In the genomic region with DNA sequence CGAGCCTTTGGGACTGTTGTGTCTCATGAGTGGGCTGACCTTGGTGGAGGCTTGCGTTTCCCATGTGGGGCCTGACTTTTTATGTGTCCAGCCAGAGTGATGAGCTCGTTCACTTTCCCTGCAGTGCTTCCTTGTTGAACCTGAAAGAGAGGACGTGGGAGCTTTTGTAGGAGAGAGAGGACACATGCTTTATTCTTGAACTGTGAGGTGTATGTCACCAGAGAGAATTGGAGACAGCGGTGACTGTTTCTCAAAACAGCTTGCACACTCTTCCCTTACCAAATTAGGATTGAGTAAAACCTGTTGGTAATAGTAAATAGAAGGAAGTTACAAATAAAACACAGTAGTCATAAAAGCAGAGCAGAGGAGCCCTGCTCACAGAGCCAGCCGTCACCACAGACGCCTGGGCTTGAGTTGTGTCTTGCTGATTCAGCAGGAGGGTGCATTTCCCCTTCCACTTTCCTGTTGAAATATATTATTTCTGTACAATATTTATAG, we compare ENCODE assay signal across 9 cellular contexts.
DNase-seq lines count a peak whose midpoint lies in the region; ATAC-seq and TF ChIP-seq lines count a peak whose summit lies in the region.
"Had no signal": no experiment of that assay in that cellular context is flagged by ENCODE, and none has a peak within 500 bp of the region (broad histone marks: within the 10 kb centered on the region; RNA-seq: fewer than 3 reads in every experiment).

No MANE protein-coding gene starts in this region.

- ATAC-seq in Right ventricle myocardium inferior (peak; percentile 35), GM19351 (IDR thresholded peaks at IDR 0.05; ENCODE audit: unreplicated experiment) (no peak)

- TF ChIP-seq CTCF in ascending aorta (IDR thresholded peaks at IDR 0.05): no peak
- TF ChIP-seq CTCF in Calu3 (IDR thresholded peaks at IDR 0.05; ENCODE audit: unreplicated experiment): no peak
- TF ChIP-seq CTCF in WERI-Rb-1 (IDR thresholded peaks at IDR 0.05; ENCODE audit: low read depth, low read length): no peak

- peaks cover 2% of the 10 kb centered on the region for H3K4me1 Mint-ChIP-seq in Calu3 (ENCODE audit: low read depth, unreplicated experiment)

- no peak overlapping the region for H3K4me3 ChIP-seq in ascending aorta
- no peak overlapping the region for H3K4me3 ChIP-seq in WERI-Rb-1 (ENCODE audit: low read depth, low read length)

- no peaks in the 10 kb centered on the region for H3K27me3 ChIP-seq in ascending aorta
- H3K27me3 ChIP-seq in WERI-Rb-1 (ENCODE audit: insufficient read depth, low read depth, severe bottlenecking): no peaks in the 10 kb centered on the region

- H3K36me3 Mint-ChIP-seq in Calu3 (ENCODE audit: insufficient read depth, unreplicated experiment): no peaks in the 10 kb centered on the region

- intact Hi-C loops in Right ventricle myocardium inferior (cut with DNase I) (no loop called here), cardiac septum (cut with DNase I) (no loop called here), ascending aorta (cut with DNase I) (no loop called here), Calu3 (cut with micrococcal nuclease; ENCODE audit: unreplicated experiment) (no loop called here)

- no TSS peak for BruUV-seq in Calu3 (replicated peaks; lab: Mats Ljungman, UMichigan)

- H3K9me3 Mint-ChIP-seq in Calu3 (ENCODE audit: low read depth, unreplicated experiment): no peaks in the 10 kb centered on the region

- CTCF ChIA-PET in Calu3 (lab: Charles Lee): interaction anchor here (0.7 kb wide), 1 partner anchor 1258 kb away, joined by 3 read pairs; no protein-coding TSS in a partner anchor

- H3K27me3 Mint-ChIP-seq in Calu3 (ENCODE audit: unreplicated experiment): no peaks in the 10 kb centered on the region

- no peaks in the 10 kb centered on the region for H3K36me3 ChIP-seq in ascending aorta
- H3K36me3 ChIP-seq in WERI-Rb-1: no peaks in the 10 kb centered on the region

- H3K27ac ChIP-seq in ascending aorta: peak overlapping the region; percentile 58 to 63
- H3K27ac ChIP-seq in WERI-Rb-1: no peak overlapping the region
- H3K27ac ChIP-seq: C4-2B had no signal

- H3K4me1 ChIP-seq in ascending aorta: peaks cover 0 to 35% of the 10 kb centered on the region in 2 donors

- DNase-seq in Right ventricle myocardium inferior (ENCODE audit: missing footprints) (peak; percentile 88), cardiac septum (ENCODE audit: low spot score) (no peak), ascending aorta (ENCODE audit: low spot score in 2 of 2) (peak in 1 of 2 donors; percentile 75), mucosa of gallbladder (ENCODE audit: low spot score) (peak; percentile 31), H4 (ENCODE audit: low spot score) (no peak), Calu3 (no peak), WERI-Rb-1 (no peak)

- H3K27ac Mint-ChIP-seq in Calu3 (ENCODE audit: unreplicated experiment): no peak overlapping the region

- H3K9me3 ChIP-seq in ascending aorta: no peaks in the 10 kb centered on the region
- no peaks in the 10 kb centered on the region for H3K9me3 ChIP-seq in WERI-Rb-1 (ENCODE audit: severe bottlenecking)

- H3K4me3 Mint-ChIP-seq in Calu3 (ENCODE audit: low read depth, unreplicated experiment): no peak overlapping the region

Comparison
In these comparisons a context has a peak if more than half of its experiments do, and no peak if none do; other contexts are left out.
1. DNase-seq: peak in Right ventricle myocardium inferior (single experiment) and mucosa of gallbladder (single experiment); none in cardiac septum (single experiment), H4 (single experiment), Calu3 (single experiment) and WERI-Rb-1 (single experiment).